Comparison of ENCODE assay signal across 31 cellular contexts in the genomic region with DNA sequence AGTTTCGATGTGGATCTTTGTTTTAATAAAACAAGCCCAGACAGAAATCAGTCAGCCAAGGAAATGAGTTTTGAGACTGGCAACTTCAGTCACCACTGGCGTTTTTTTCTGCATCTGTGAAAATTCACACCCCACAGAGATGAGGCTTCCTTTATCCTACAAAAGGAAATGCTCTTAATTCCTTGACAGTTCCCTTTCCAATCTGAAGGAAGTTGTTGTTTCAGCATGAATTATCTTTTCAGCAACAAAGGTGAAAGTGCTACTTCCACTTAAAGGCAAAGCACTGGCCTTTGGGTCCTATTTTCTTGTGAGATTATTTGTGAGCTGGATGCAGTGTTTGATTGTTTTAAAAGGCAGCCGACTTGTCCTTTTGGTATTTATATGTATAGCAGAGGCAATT.
"Had no signal": no experiment of that assay in that cellular context is flagged by ENCODE, and none has a peak within 500 bp of the region (broad histone marks: within the 10 kb centered on the region; RNA-seq: fewer than 3 reads in every experiment).

No MANE protein-coding gene starts in this region.

- DNase-seq: activated CD4-positive, alpha-beta T cell treated with anti-CD3 and anti-CD28 coated beads, Interleukin-2, amount 10 ng/mL, durations not matched to agents 24 days and 14 days; activated CD4-positive, CD25-positive, alpha-beta regulatory T cell treated with anti-CD3 and anti-CD28 coated beads, Interleukin-2, amount 50 U/mL, for 72 hours; activated CD8-positive, alpha-beta T cell treated with anti-CD3 and anti-CD28 coated beads for 36 hours; activated gamma-delta T cell treated with Interleukin-2 at 50 U/mL for 16 hours; activated naive CD4-positive, alpha-beta T cell treated with anti-CD3 and anti-CD28 coated beads, Interleukin-2, amount 50 U/mL, for 16 hours; activated T-cell treated with anti-CD3 and anti-CD28 coated beads, Interleukin-2, amount 50 U/mL, for 4 hours; amniotic stem cell; caudate nucleus; effector CD4-positive, alpha-beta T cell; esophagus squamous epithelium; foreskin melanocyte; heart right ventricle; kidney glomerular epithelial cell; left lung; naive B cell; nephron progenitor cell; posterior cingulate gyrus; right cardiac atrium; spleen; stimulated activated CD4-positive, alpha-beta T cell treated with anti-CD3 and anti-CD28 coated beads, Interleukin-4, amount 100 ng/mL, for 1 hour; stimulated activated naive CD8-positive, alpha-beta T cell treated with anti-CD3 and anti-CD28 coated beads, Interleukin-15, Interleukin-2, amounts not matched to agents 100 U/mL and 50 U/mL, for 24 hours; T-helper 17 cell; T1000; testis; transverse colon; WERI-Rb-1 had no signal

- H3K4me3 Mint-ChIP-seq: activated CD4-positive, alpha-beta T cell treated with anti-CD3 and anti-CD28 coated beads, Interleukin-2, amount 10 ng/mL, durations not matched to agents 24 days and 14 days; activated CD8-positive, alpha-beta T cell treated with anti-CD3 and anti-CD28 coated beads for 36 hours; activated T-cell treated with anti-CD3 and anti-CD28 coated beads, Interleukin-2, amount 50 U/mL, for 4 hours; activated T-helper 17 cell treated with anti-CD3 and anti-CD28 coated beads, Interleukin-2, amount 50 U/mL, for 72 hours; dendritic cell treated with granulocyte-macrophage colony-stimulating factor and Interleukin-4, amounts not matched to agents 40 ng/mL and 50 ng/mL, for 4 days; nephron progenitor cell; T-helper 17 cell had no signal

- H3K36me3 ChIP-seq: esophagus squamous epithelium, heart right ventricle, left lung, spleen, transverse colon, WERI-Rb-1 had no signal

- H3K27me3 Mint-ChIP-seq: activated CD4-positive, alpha-beta T cell treated with anti-CD3 and anti-CD28 coated beads, Interleukin-2, amount 10 ng/mL, durations not matched to agents 24 days and 14 days; activated CD8-positive, alpha-beta T cell treated with anti-CD3 and anti-CD28 coated beads for 36 hours; activated T-helper 17 cell treated with anti-CD3 and anti-CD28 coated beads, Interleukin-2, amount 50 U/mL, for 72 hours; dendritic cell treated with granulocyte-macrophage colony-stimulating factor and Interleukin-4, amounts not matched to agents 40 ng/mL and 50 ng/mL, for 4 days; T-helper 17 cell had no signal

- H3K27me3 ChIP-seq: esophagus squamous epithelium, heart right ventricle, left lung, spleen, testis, transverse colon had no signal

- H3K27ac Mint-ChIP-seq: activated CD4-positive, alpha-beta T cell treated with anti-CD3 and anti-CD28 coated beads, Interleukin-2, amount 10 ng/mL, durations not matched to agents 24 days and 14 days; activated CD8-positive, alpha-beta T cell treated with anti-CD3 and anti-CD28 coated beads for 36 hours; activated T-helper 17 cell treated with anti-CD3 and anti-CD28 coated beads, Interleukin-2, amount 50 U/mL, for 72 hours; dendritic cell treated with granulocyte-macrophage colony-stimulating factor and Interleukin-4, amounts not matched to agents 40 ng/mL and 50 ng/mL, for 4 days; naive B cell; nephron progenitor cell; T-helper 17 cell had no signal

- FAIRE-seq: endometrium had no signal

- H3K27ac ChIP-seq: epithelial cell of prostate, esophagus squamous epithelium, heart right ventricle, left lung, spleen, testis, transverse colon, WERI-Rb-1 had no signal

- H3K4me3 ChIP-seq: esophagus squamous epithelium, heart right ventricle, left lung, lung, spleen, testis, transverse colon had no signal

- H3K4me1 ChIP-seq: esophagus squamous epithelium, heart right ventricle, left lung, spleen, testis, transverse colon had no signal

- H3K9me3 ChIP-seq: esophagus squamous epithelium, heart right ventricle, testis, transverse colon had no signal

- H3K4me1 Mint-ChIP-seq: activated CD4-positive, alpha-beta T cell treated with anti-CD3 and anti-CD28 coated beads, Interleukin-2, amount 10 ng/mL, durations not matched to agents 24 days and 14 days; activated T-helper 17 cell treated with anti-CD3 and anti-CD28 coated beads, Interleukin-2, amount 50 U/mL, for 72 hours; naive B cell; T-helper 17 cell had no signal
